Comparison of ENCODE assay signal across 19 cellular contexts in genomic region chr9:123445116-123445515, GRCh38.
"Had no signal": no experiment of that assay in that cellular context is flagged by ENCODE, and none has a peak within 500 bp of the region (broad histone marks: within the 10 kb centered on the region; RNA-seq: fewer than 3 reads in every experiment).

No MANE protein-coding gene starts in this region.

- H3K27me3 ChIP-seq: SJCRH30 had no signal

- ATAC-seq: activated CD4-positive, CD25-positive, alpha-beta regulatory T cell treated with anti-CD3 and anti-CD28 coated beads, Interleukin-2, amount 50 U/mL, for 24 hours; activated CD8-positive, alpha-beta T cell treated with anti-CD3 and anti-CD28 coated beads for 36 hours had no signal

- H3K4me1 ChIP-seq: SJCRH30 had no signal

- DNase-seq: activated CD4-positive, alpha-beta T cell treated with anti-CD3 and anti-CD28 coated beads for 4 hours; activated CD8-positive, alpha-beta T cell treated with anti-CD3 and anti-CD28 coated beads for 36 hours; activated gamma-delta T cell; activated naive CD4-positive, alpha-beta T cell treated with anti-CD3 and anti-CD28 coated beads for 36 hours; activated T-cell treated with anti-CD3 and anti-CD28 coated beads, Interleukin-2, amount 50 U/mL, for 24 hours; amygdala; MV-4-11; NCI-H1105; NCI-H1436; NCI-H1694 treated with DMSO at 0.1 percent for 48 hours; NCI-H2029 treated with DMSO at 0.1 percent for 48 hours; NCI-H345; NCI-H510A; NCI-H526 treated with DMSO at 0.1 percent for 48 hours; NCI-H82; SJCRH30; SK-N-SH had no signal

- H3K4me3 ChIP-seq: SJCRH30 had no signal

- H3K27ac ChIP-seq: KMS-11, SJCRH30 had no signal

- H3K9me3 ChIP-seq: SJCRH30, SK-N-SH had no signal

- H3K36me3 ChIP-seq: SJCRH30 had no signal
